ENCODE assay signal across 9 cellular contexts in genomic region chr12:116880213-116880816, GRCh38. TPM values are rescaled to one million over a fixed set of nuclear protein-coding genes. Genes with fewer than 3 reads are reported as not detected.
DNase-seq lines count a peak whose midpoint lies in the region; ATAC-seq and TF ChIP-seq lines count a peak whose summit lies in the region.
"Had no signal": no experiment of that assay in that cellular context is flagged by ENCODE, and none has a peak within 500 bp of the region (broad histone marks: within the 10 kb centered on the region; RNA-seq: fewer than 3 reads in every experiment).

No MANE protein-coding gene starts in this region.

- H3K9ac ChIP-seq in fibroblast of lung (ENCODE audit: insufficient read depth, low read length) (no peak overlapping the region), smooth muscle cell (ENCODE audit: low read depth) (no peak overlapping the region)

- CTCF ChIA-PET in activated CD4-positive, alpha-beta T cell treated with anti-CD3 and anti-CD28 coated beads for 36 hours (lab: Charles Lee): interaction anchor here (0.6 to 1.5 kb wide), 5 partner anchors 12 to 306 kb away, joined by 3 read pairs; no protein-coding TSS in a partner anchor

- H3K27ac ChIP-seq in RWPE2 (ENCODE audit: poor library complexity, severe bottlenecking) (no peak overlapping the region), fibroblast of lung (ENCODE audit: insufficient read depth, low read length) (no peak overlapping the region), smooth muscle cell (ENCODE audit: low read depth) (no peak overlapping the region)

- peaks cover 57% of the 10 kb centered on the region for H3K27me3 Mint-ChIP-seq in activated CD4-positive, alpha-beta T cell treated with anti-CD3 and anti-CD28 coated beads for 36 hours

- no peaks in the 10 kb centered on the region for H3K9me3 Mint-ChIP-seq in activated CD4-positive, alpha-beta T cell treated with anti-CD3 and anti-CD28 coated beads for 36 hours (ENCODE audit: low read depth)

- H3K9me3 ChIP-seq in RWPE2 (ENCODE audit: severe bottlenecking) (no peaks in the 10 kb centered on the region), fibroblast of lung (ENCODE audit: control insufficient read depth, insufficient read depth, low read depth, low read length) (no peaks in the 10 kb centered on the region), smooth muscle cell (replicated peaks; ENCODE audit: low read depth) (no peaks in the 10 kb centered on the region)

- H3K79me2 ChIP-seq in fibroblast of lung (ENCODE audit: control insufficient read depth, insufficient read depth, low read length) (no peaks in the 10 kb centered on the region), smooth muscle cell (ENCODE audit: low read depth) (no peaks in the 10 kb centered on the region)

- peaks cover 44% of the 10 kb centered on the region for H3K27me3 ChIP-seq in RWPE2 (ENCODE audit: insufficient read depth, poor library complexity, severe bottlenecking)
- H3K27me3 ChIP-seq in fibroblast of lung (ENCODE audit: control insufficient read depth, insufficient read depth, low read length): peaks cover 57% of the 10 kb centered on the region
- peaks cover 90% of the 10 kb centered on the region for H3K27me3 ChIP-seq in smooth muscle cell (ENCODE audit: low read depth)

- H4K20me1 ChIP-seq in fibroblast of lung (ENCODE audit: control insufficient read depth, extremely low read depth, insufficient read depth, low read length): no peaks in the 10 kb centered on the region
- H4K20me1 ChIP-seq in smooth muscle cell (ENCODE audit: low read depth): no peaks in the 10 kb centered on the region

- peak overlapping the region; percentile 57 for H3K4me3 Mint-ChIP-seq in activated CD4-positive, alpha-beta T cell treated with anti-CD3 and anti-CD28 coated beads for 36 hours

- H2AFZ ChIP-seq in fibroblast of lung (ENCODE audit: low read length) (no peak overlapping the region), smooth muscle cell (ENCODE audit: low read depth) (no peak overlapping the region)

- H3K4me2 ChIP-seq in fibroblast of lung (ENCODE audit: extremely low read depth, insufficient read depth, low read length) (peak overlapping the region; percentile 38), smooth muscle cell (peak overlapping the region; percentile 76)

- no peaks in the 10 kb centered on the region for H3F3A ChIP-seq in smooth muscle cell (ENCODE audit: low read depth)

- intact Hi-C loops in activated CD4-positive, alpha-beta T cell treated with anti-CD3 and anti-CD28 coated beads for 36 hours (cut with DNase I, micrococcal nuclease): loop anchor here in 1 of 2 experiments (5.0 kb wide), 1 partner anchor 178 kb away; no protein-coding TSS in a partner anchor
- intact Hi-C loops in lower leg skin (cut with DNase I; ENCODE audit: low total_unique reads): no loop called here

- ATAC-seq in activated CD4-positive, alpha-beta T cell treated with anti-CD3 and anti-CD28 coated beads for 36 hours: no peak
- ATAC-seq in RWPE2 (ENCODE audit: low read depth) (peak; percentile 5; the same call in 2 of the 3 replicates), GM18511 (IDR thresholded peaks at IDR 0.05; ENCODE audit: unreplicated experiment) (no peak)

- DNase-seq in activated CD4-positive, alpha-beta T cell treated with anti-CD3 and anti-CD28 coated beads for 36 hours: no peak
- no peak for DNase-seq in activated CD4-positive, alpha-beta T cell treated with anti-CD3 and anti-CD28 coated beads for 4 hours
- DNase-seq in RWPE2 (ENCODE audit: low spot score): no peak
- peak in 1 of 2 donors; percentile 29 for DNase-seq in fibroblast of lung (ENCODE audit: low read depth in 2 of 2)
- no peak for DNase-seq in smooth muscle cell (lab: John Stamatoyannopoulos, UW; ENCODE audit: unreplicated experiment)
- DNase-seq in SHP77 treated with DMSO at 0.1 percent for 48 hours (lab: John Stamatoyannopoulos, UW): no peak
- DNase-seq in lower leg skin (ENCODE audit: low spot score in 2 of 2): no peak

- peak overlapping the region; percentile 40 for H3K4me3 ChIP-seq in RWPE2 (ENCODE audit: severe bottlenecking)
- H3K4me3 ChIP-seq in fibroblast of lung (replicated peaks in 1 of 4; ENCODE audit: control extremely low read depth in 1 of 4, insufficient read depth in 1 of 4, low read depth in 3 of 4, low read length in 4 of 4): peak overlapping the region in 1 of 4 experiments; percentile 38
- peak overlapping the region; percentile 35 for H3K4me3 ChIP-seq in smooth muscle cell
- no peak overlapping the region for H3K4me3 ChIP-seq in lower leg skin (ENCODE audit: low read depth, poor library complexity, severe bottlenecking)

- no peaks in the 10 kb centered on the region for H3K36me3 Mint-ChIP-seq in activated CD4-positive, alpha-beta T cell treated with anti-CD3 and anti-CD28 coated beads for 36 hours (ENCODE audit: low read depth)

- TF ChIP-seq CTCF in RWPE2 (IDR thresholded peaks at IDR 0.05; ENCODE audit: poor library complexity, severe bottlenecking) (no peak), fibroblast of lung (conservative IDR thresholded peaks at IDR 0.05 in 1 of 2, IDR thresholded peaks at IDR 0.05 in 1 of 2; ENCODE audit: low read depth in 1 of 2, low read length in 2 of 2) (no peak), smooth muscle cell (IDR thresholded peaks at IDR 0.05; ENCODE audit: borderline replicate concordance, insufficient read depth, poor library complexity, severe bottlenecking) (no peak), lower leg skin (IDR thresholded peaks at IDR 0.05) (no peak)

- H3K36me3 ChIP-seq in RWPE2 (ENCODE audit: low read depth) (no peaks in the 10 kb centered on the region), fibroblast of lung (ENCODE audit: control insufficient read depth, insufficient read depth, low read length) (no peaks in the 10 kb centered on the region), smooth muscle cell (ENCODE audit: low read depth) (no peaks in the 10 kb centered on the region)

- no peak for TF ChIP-seq POLR2A in lower leg skin (IDR thresholded peaks at IDR 0.05)

- 5% methylated on average over 21 of the region's 21 CpGs for WGBS in smooth muscle cell (ENCODE audit: low lambda C conversion rate)
- WGBS in lower leg skin, 2 donors: 3 to 4% methylated on average over 20 to 21 of the region's 21 CpGs

- no peak overlapping the region for H3K27ac Mint-ChIP-seq in activated CD4-positive, alpha-beta T cell treated with anti-CD3 and anti-CD28 coated beads for 36 hours

- H3K4me1 ChIP-seq in RWPE2 (ENCODE audit: insufficient read depth, poor library complexity, severe bottlenecking) (peaks cover 5% of the 10 kb centered on the region), fibroblast of lung (ENCODE audit: control insufficient read depth, extremely low read depth, insufficient read depth, low read length) (no peaks in the 10 kb centered on the region), smooth muscle cell (ENCODE audit: low read depth) (peaks cover 30% of the 10 kb centered on the region)

- peaks cover 35% of the 10 kb centered on the region for H3K4me1 Mint-ChIP-seq in activated CD4-positive, alpha-beta T cell treated with anti-CD3 and anti-CD28 coated beads for 36 hours

- POLR2A ChIA-PET in activated CD4-positive, alpha-beta T cell treated with anti-CD3 and anti-CD28 coated beads for 36 hours (lab: Charles Lee): no interaction called here

RNA-seq across cellular contexts. Expression of gene HRK, which starts 0.9 kb away (rescaled TPM):
- total RNA-seq in activated CD4-positive, alpha-beta T cell treated with anti-CD3 and anti-CD28 coated beads for 36 hours: not detected
- total RNA-seq in fibroblast of lung (under 0.01 TPM in 2 replicates), smooth muscle cell (0.04 TPM in 1 of 2 replicates, not detected in the other), lower leg skin (under 1 TPM; 0.03 to 0.38 (median 0.08) TPM)
- polyA plus RNA-seq in fibroblast of lung (0.02 and 0.08 TPM in 2 replicates), smooth muscle cell (not detected in 2 replicates)
- 0.01 TPM in 1 of 2 replicates, not detected in the other for polyA plus RNA-seq in fibroblast of lung (2012)
- 0.20 TPM in 1 of 2 replicates, not detected in the other for polyA minus RNA-seq in fibroblast of lung (ENCODE audit: low replicate concordance)
- polyA plus RNA-seq: BJ had no signal

RNA-seq across cellular contexts. Expression of gene FBXW8, which starts 30.4 kb away (rescaled TPM):
- total RNA-seq in activated CD4-positive, alpha-beta T cell treated with anti-CD3 and anti-CD28 coated beads for 36 hours: 1 to 10 TPM; 5.7 to 6.1 TPM
- total RNA-seq in fibroblast of lung: 10.8 and 11.7 TPM in 2 replicates
- 20.9 and 21.4 TPM in 2 replicates for polyA plus RNA-seq in fibroblast of lung
- 15.6 and 18.4 TPM in 2 replicates for polyA plus RNA-seq in fibroblast of lung (2012)
- 46.3 and 50.8 TPM in 2 replicates for polyA minus RNA-seq in fibroblast of lung (ENCODE audit: low replicate concordance)
- 13.4 and 18.3 TPM in 2 replicates for total RNA-seq in smooth muscle cell
- 14.3 and 16.9 TPM in 2 replicates for polyA plus RNA-seq in smooth muscle cell
- total RNA-seq in lower leg skin: 10 to 100 TPM in 3 of 4 donors, 1 to 10 TPM in 1; 8.1 to 17.0 (median 15.8) TPM
